ENCODE assay signal across 1 cellular context in genomic region chr12:55929306-55929791, GRCh38.
TF ChIP-seq lines count a peak whose summit lies in the region.

No MANE protein-coding gene starts in this region.

TF ChIP-seq in GM12878, 131 proteins besides CTCF, POLR2A, EP300 and RAD21 (continues in another document):
- no peak for TF ChIP-seq ZBED1 (IDR thresholded peaks at IDR 0.05; ENCODE audit: borderline replicate concordance)
- peak; percentile 81 for TF ChIP-seq GABPA (IDR thresholded peaks at IDR 0.05; ENCODE audit: low read depth)
- TF ChIP-seq ZNF217 (IDR thresholded peaks at IDR 0.05): 0 out of 2 replicates have a peak, but pooled peaks have one; percentile 34
- TF ChIP-seq TCF3 (IDR thresholded peaks at IDR 0.05; ENCODE audit: borderline replicate concordance, insufficient read depth, low read depth, low read length): 0 out of 2 replicates have a peak, but pooled peaks have one; percentile 29
- 0 out of 2 replicates have a peak, but pooled peaks have one; percentile 70 for TF ChIP-seq MEF2A (IDR thresholded peaks at IDR 0.05; ENCODE audit: insufficient read depth, low read depth, low read length)
- TF ChIP-seq CHD4 (IDR thresholded peaks at IDR 0.05): no peak
- TF ChIP-seq PAX5 (IDR thresholded peaks at IDR 0.05; ENCODE audit: borderline replicate concordance, low read depth, low read length): peak; percentile 50; the same call in 1 of the 2 replicates
- peak; percentile 39; the same call in 1 of the 2 replicates for TF ChIP-seq BACH1 (IDR thresholded peaks at IDR 0.05; ENCODE audit: borderline replicate concordance)
- no peak for TF ChIP-seq ZNF622 (IDR thresholded peaks at IDR 0.05)
- no peak for TF ChIP-seq CBX3 (IDR thresholded peaks at IDR 0.05; ENCODE audit: borderline replicate concordance, low read depth)
- peak; percentile 54 for TF ChIP-seq SKIL (IDR thresholded peaks at IDR 0.05; ENCODE audit: low read depth, poor library complexity, severe bottlenecking)
- TF ChIP-seq BCLAF1 (IDR thresholded peaks at IDR 0.05): no peak
- TF ChIP-seq NR2F1 (conservative IDR thresholded peaks at IDR 0.05): 0 out of 2 replicates have a peak, but pooled peaks have one; percentile 45
- TF ChIP-seq MTA3 (IDR thresholded peaks at IDR 0.05; ENCODE audit: borderline replicate concordance, low read length): peak; percentile 90; the same call in 1 of the 2 replicates
- peak; percentile 79 for TF ChIP-seq MTA2 (IDR thresholded peaks at IDR 0.05; ENCODE audit: low read depth)
- TF ChIP-seq IRF3 (IDR thresholded peaks at IDR 0.05): no peak
- TF ChIP-seq SMAD5 (IDR thresholded peaks at IDR 0.05; ENCODE audit: low read depth): 0 out of 2 replicates have a peak, but pooled peaks have one; percentile 51
- peak in 1 of 2 experiments; percentile 83; a peak in 2 of 4 replicates for TF ChIP-seq SRF (IDR thresholded peaks at IDR 0.05; ENCODE audit: low read depth in 2 of 2, low read length in 2 of 2)
- peak; percentile 82 for TF ChIP-seq ZNF687 (IDR thresholded peaks at IDR 0.05)
- peak; percentile 69; the same call in 1 of the 2 replicates for TF ChIP-seq ATF2 (IDR thresholded peaks at IDR 0.05; ENCODE audit: low read length)
- TF ChIP-seq ZBTB40 (IDR thresholded peaks at IDR 0.05; ENCODE audit: borderline replicate concordance): peak; percentile 66; the same call in 1 of the 2 replicates
- peak in 1 of 2 experiments; percentile 75; a peak in 2 of 3 replicates for TF ChIP-seq EGR1 (IDR thresholded peaks at IDR 0.05; ENCODE audit: borderline replicate concordance in 1 of 2, low read depth in 2 of 2, low read length in 2 of 2)
- TF ChIP-seq LARP7 (IDR thresholded peaks at IDR 0.05): peak; percentile 58; the same call in 1 of the 2 replicates
- peak; percentile 25; the same call in 1 of the 2 replicates for TF ChIP-seq NKRF (conservative IDR thresholded peaks at IDR 0.05)
- TF ChIP-seq USF2 (IDR thresholded peaks at IDR 0.05; ENCODE audit: borderline replicate concordance, low read depth, low read length): no peak
- TF ChIP-seq BCL11A (IDR thresholded peaks at IDR 0.05; ENCODE audit: low read depth, low read length): peak; percentile 74
- TF ChIP-seq ATF7 (IDR thresholded peaks at IDR 0.05; ENCODE audit: low read depth): peak; percentile 44; the same call in 1 of the 2 replicates
- peak; percentile 85 for TF ChIP-seq EED (IDR thresholded peaks at IDR 0.05; ENCODE audit: low read depth)
- TF ChIP-seq TARDBP (IDR thresholded peaks at IDR 0.05; ENCODE audit: borderline replicate concordance): 0 out of 2 replicates have a peak, but pooled peaks have one; percentile 21
- no peak for TF ChIP-seq ASH2L (IDR thresholded peaks at IDR 0.05; ENCODE audit: borderline replicate concordance, low read depth)
- TF ChIP-seq CREB1 (IDR thresholded peaks at IDR 0.05; ENCODE audit: low read depth): peak; percentile 54; the same call in 1 of the 2 replicates
- peak; percentile 85 for TF ChIP-seq IKZF1 (conservative IDR thresholded peaks at IDR 0.05)
- no peak for TF ChIP-seq EZH2 (IDR thresholded peaks at IDR 0.05; ENCODE audit: borderline replicate concordance, control insufficient read depth, low read depth, low read length)
- TF ChIP-seq PBX3 (IDR thresholded peaks at IDR 0.05; ENCODE audit: insufficient replicate concordance, low read depth, low read length): peak; percentile 42
- TF ChIP-seq MYC (IDR thresholded peaks at IDR 0.05; ENCODE audit: insufficient read depth, insufficient read length, insufficient replicate concordance, low read length, severe bottlenecking): no peak
- TF ChIP-seq IRF4 (IDR thresholded peaks at IDR 0.05; ENCODE audit: low read depth, low read length): peak; percentile 56; the same call in 1 of the 2 replicates
